Comparison of ENCODE assay signal across 17 cellular contexts in genomic region chr11:11076879-11077278, GRCh38.
DNase-seq lines count a peak whose midpoint lies in the region; ATAC-seq and TF ChIP-seq lines count a peak whose summit lies in the region.
"Had no signal": no experiment of that assay in that cellular context is flagged by ENCODE, and none has a peak within 500 bp of the region (broad histone marks: within the 10 kb centered on the region; RNA-seq: fewer than 3 reads in every experiment).

No MANE protein-coding gene starts in this region.

- H3K27me3 Mint-ChIP-seq in activated naive CD4-positive, alpha-beta T cell treated with anti-CD3 and anti-CD28 coated beads for 36 hours (ENCODE audit: low read depth): no peaks in the 10 kb centered on the region
- H3K27me3 Mint-ChIP-seq in T-helper 2 cell treated with Interferon-gamma antibody and Interleukin-4, amounts not matched to agents 5 μg/mL and 100 μg/mL, for 36 hours (ENCODE audit: low read depth): peaks cover 7% of the 10 kb centered on the region
- H3K27me3 Mint-ChIP-seq: IgD-negative memory B cell had no signal

- no peaks in the 10 kb centered on the region for H3K9me3 ChIP-seq in left lung
- H3K9me3 ChIP-seq: Caco-2, SK-N-SH had no signal

- CTCF ChIA-PET in activated naive CD4-positive, alpha-beta T cell treated with anti-CD3 and anti-CD28 coated beads for 36 hours (lab: Charles Lee): interaction anchor here (0.7 kb wide), 1 partner anchor 150 kb away, joined by 3 read pairs; no protein-coding TSS in a partner anchor

- no peak overlapping the region for H3K4me3 Mint-ChIP-seq in activated naive CD4-positive, alpha-beta T cell treated with anti-CD3 and anti-CD28 coated beads for 36 hours
- H3K4me3 Mint-ChIP-seq in T-helper 2 cell treated with Interferon-gamma antibody and Interleukin-4, amounts not matched to agents 5 μg/mL and 100 μg/mL, for 36 hours: peak overlapping the region; percentile 1
- H3K4me3 Mint-ChIP-seq: CD4-positive, alpha-beta memory T cell; IgD-negative memory B cell had no signal

- H3K27me3 ChIP-seq in left lung: no peaks in the 10 kb centered on the region

- H3K9me3 Mint-ChIP-seq in activated naive CD4-positive, alpha-beta T cell treated with anti-CD3 and anti-CD28 coated beads for 36 hours: no peaks in the 10 kb centered on the region
- H3K9me3 Mint-ChIP-seq in activated naive CD4-positive, alpha-beta T cell treated with anti-CD3 and anti-CD28 coated beads, Interleukin-2, amount 50 U/mL, for 72 hours: no peaks in the 10 kb centered on the region
- no peaks in the 10 kb centered on the region for H3K9me3 Mint-ChIP-seq in T-helper 2 cell treated with Interferon-gamma antibody and Interleukin-4, amounts not matched to agents 5 μg/mL and 100 μg/mL, for 36 hours

- ATAC-seq in activated naive CD4-positive, alpha-beta T cell treated with anti-CD3 and anti-CD28 coated beads, Interleukin-2, amount 50 U/mL, for 72 hours: no peak
- ATAC-seq in left lung: peak; percentile 69

- intact Hi-C loops in activated naive CD4-positive, alpha-beta T cell treated with anti-CD3 and anti-CD28 coated beads for 36 hours (cut with micrococcal nuclease): no loop called here
- intact Hi-C loops in left lung (cut with DNase I): no loop called here

- H3K4me1 Mint-ChIP-seq in activated naive CD4-positive, alpha-beta T cell treated with anti-CD3 and anti-CD28 coated beads for 36 hours (ENCODE audit: low read depth): peaks cover 15% of the 10 kb centered on the region
- H3K4me1 Mint-ChIP-seq in T-helper 2 cell treated with Interferon-gamma antibody and Interleukin-4, amounts not matched to agents 5 μg/mL and 100 μg/mL, for 36 hours (ENCODE audit: low read depth): peaks cover 22% of the 10 kb centered on the region
- H3K4me1 Mint-ChIP-seq: IgD-negative memory B cell had no signal

- no peak overlapping the region for H3K27ac Mint-ChIP-seq in activated naive CD4-positive, alpha-beta T cell treated with anti-CD3 and anti-CD28 coated beads for 36 hours
- no peak overlapping the region for H3K27ac Mint-ChIP-seq in activated naive CD4-positive, alpha-beta T cell treated with anti-CD3 and anti-CD28 coated beads, Interleukin-2, amount 50 U/mL, for 72 hours
- peak overlapping the region; percentile 69 for H3K27ac Mint-ChIP-seq in T-helper 2 cell treated with Interferon-gamma antibody and Interleukin-4, amounts not matched to agents 5 μg/mL and 100 μg/mL, for 36 hours

- H3K27ac ChIP-seq in left lung: no peak overlapping the region
- H3K27ac ChIP-seq: RWPE1 had no signal

- H3K4me3 ChIP-seq in left lung: no peak overlapping the region

- H3K4me1 ChIP-seq in left lung: no peaks in the 10 kb centered on the region
- H3K4me1 ChIP-seq: Caco-2 had no signal

- TF ChIP-seq CTCF in left lung (IDR thresholded peaks at IDR 0.05): no peak

- no peaks in the 10 kb centered on the region for H3K36me3 ChIP-seq in left lung

- no peaks in the 10 kb centered on the region for H3K36me3 Mint-ChIP-seq in activated naive CD4-positive, alpha-beta T cell treated with anti-CD3 and anti-CD28 coated beads for 36 hours (ENCODE audit: low read depth)
- H3K36me3 Mint-ChIP-seq in activated naive CD4-positive, alpha-beta T cell treated with anti-CD3 and anti-CD28 coated beads, Interleukin-2, amount 50 U/mL, for 72 hours: no peaks in the 10 kb centered on the region
- H3K36me3 Mint-ChIP-seq in T-helper 2 cell treated with Interferon-gamma antibody and Interleukin-4, amounts not matched to agents 5 μg/mL and 100 μg/mL, for 36 hours (ENCODE audit: low read depth): no peaks in the 10 kb centered on the region
- H3K36me3 Mint-ChIP-seq: CD4-positive, alpha-beta memory T cell had no signal

- peak; percentile 7 for DNase-seq in activated naive CD4-positive, alpha-beta T cell treated with anti-CD3 and anti-CD28 coated beads for 36 hours
- no peak for DNase-seq in activated naive CD4-positive, alpha-beta T cell treated with anti-CD3 and anti-CD28 coated beads, Interleukin-2, amount 50 U/mL, for 72 hours (ENCODE audit: low spot score in 2 of 2)
- no peak for DNase-seq in T-helper 2 cell treated with Interferon-gamma antibody and Interleukin-4, amounts not matched to agents 5 μg/mL and 100 μg/mL, for 36 hours (ENCODE audit: low spot score)
- no peak for DNase-seq in left lung
- no peak for DNase-seq in GDM1 (lab: John Stamatoyannopoulos, UW)
- DNase-seq in kidney glomerular epithelial cell (lab: John Stamatoyannopoulos, UW): no peak
- DNase-seq in NCI-H146 (lab: John Stamatoyannopoulos, UW): no peak
- DNase-seq: Caco-2; CD4-positive, alpha-beta memory T cell; DMS 273 treated with DMSO at 0.1 percent for 48 hours; NCI-H187; NCI-H774; NK-92 treated with Interleukin-12 subunit alpha and Interleukin-12 subunit beta, amount 100 ng/mL, for 24 hours; SIG-M5; SK-N-SH had no signal
